1 cellular context compared by ENCODE assay signal in the genomic region with DNA sequence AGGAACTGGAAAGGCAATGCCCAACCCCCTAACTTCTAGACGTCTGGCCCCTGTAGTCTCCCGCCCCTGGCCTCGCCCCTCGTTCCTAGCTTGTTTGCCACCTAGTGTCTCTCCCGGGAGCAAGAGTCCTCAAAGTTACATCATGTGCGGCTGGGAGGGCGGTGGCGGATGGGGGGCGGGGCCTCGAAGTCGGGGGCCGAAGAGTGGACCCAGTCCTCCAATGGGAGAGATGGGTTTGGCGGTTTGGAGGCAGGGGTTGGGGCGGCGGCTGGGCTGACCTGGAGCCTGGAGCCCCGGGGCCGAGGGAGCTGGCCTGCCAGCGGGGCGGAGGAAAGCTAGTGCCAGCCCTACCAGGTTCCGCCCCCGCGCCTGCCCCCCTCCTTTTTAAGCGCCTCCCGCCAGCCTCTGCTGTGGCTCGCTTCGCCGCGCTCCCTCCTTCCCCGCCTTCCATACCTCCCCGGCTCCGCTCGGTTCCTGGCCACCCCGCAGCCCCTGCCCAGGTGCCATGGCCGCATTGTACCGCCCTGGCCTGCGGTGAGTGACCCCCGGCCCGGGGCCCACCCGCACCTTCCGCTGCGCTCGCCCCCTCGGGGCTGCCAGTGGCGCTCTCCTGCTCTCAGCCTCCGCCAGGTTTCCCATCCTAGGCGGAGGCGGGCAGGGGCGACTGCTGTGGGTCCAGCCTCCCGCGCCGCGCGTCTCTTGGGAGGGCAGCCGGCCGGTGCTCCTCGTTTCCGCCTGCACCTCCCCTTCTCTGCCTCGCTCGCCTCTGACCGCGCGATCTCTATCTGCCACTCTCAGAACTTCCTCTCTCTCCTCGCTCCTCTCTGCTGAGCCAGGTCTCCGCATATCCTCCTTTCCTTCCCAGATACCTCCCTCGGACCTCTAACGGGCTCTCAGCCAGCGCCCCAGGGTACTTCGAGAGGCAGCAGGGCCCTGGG.
A peak's percentile ranks its signal among the peaks of the same experiment; 100 is the strongest.
TF ChIP-seq lines count a peak whose summit lies in the region.

A gene (plus strand): TSS at position 411 of the 938 bp plus-strand sequence. CDS start 95 bp downstream, at position 506.

TF ChIP-seq in HEK293, 187 proteins besides CTCF, POLR2A, EP300 and RAD21 (continued from another document):
- TF ChIP-seq, protein P1, sequence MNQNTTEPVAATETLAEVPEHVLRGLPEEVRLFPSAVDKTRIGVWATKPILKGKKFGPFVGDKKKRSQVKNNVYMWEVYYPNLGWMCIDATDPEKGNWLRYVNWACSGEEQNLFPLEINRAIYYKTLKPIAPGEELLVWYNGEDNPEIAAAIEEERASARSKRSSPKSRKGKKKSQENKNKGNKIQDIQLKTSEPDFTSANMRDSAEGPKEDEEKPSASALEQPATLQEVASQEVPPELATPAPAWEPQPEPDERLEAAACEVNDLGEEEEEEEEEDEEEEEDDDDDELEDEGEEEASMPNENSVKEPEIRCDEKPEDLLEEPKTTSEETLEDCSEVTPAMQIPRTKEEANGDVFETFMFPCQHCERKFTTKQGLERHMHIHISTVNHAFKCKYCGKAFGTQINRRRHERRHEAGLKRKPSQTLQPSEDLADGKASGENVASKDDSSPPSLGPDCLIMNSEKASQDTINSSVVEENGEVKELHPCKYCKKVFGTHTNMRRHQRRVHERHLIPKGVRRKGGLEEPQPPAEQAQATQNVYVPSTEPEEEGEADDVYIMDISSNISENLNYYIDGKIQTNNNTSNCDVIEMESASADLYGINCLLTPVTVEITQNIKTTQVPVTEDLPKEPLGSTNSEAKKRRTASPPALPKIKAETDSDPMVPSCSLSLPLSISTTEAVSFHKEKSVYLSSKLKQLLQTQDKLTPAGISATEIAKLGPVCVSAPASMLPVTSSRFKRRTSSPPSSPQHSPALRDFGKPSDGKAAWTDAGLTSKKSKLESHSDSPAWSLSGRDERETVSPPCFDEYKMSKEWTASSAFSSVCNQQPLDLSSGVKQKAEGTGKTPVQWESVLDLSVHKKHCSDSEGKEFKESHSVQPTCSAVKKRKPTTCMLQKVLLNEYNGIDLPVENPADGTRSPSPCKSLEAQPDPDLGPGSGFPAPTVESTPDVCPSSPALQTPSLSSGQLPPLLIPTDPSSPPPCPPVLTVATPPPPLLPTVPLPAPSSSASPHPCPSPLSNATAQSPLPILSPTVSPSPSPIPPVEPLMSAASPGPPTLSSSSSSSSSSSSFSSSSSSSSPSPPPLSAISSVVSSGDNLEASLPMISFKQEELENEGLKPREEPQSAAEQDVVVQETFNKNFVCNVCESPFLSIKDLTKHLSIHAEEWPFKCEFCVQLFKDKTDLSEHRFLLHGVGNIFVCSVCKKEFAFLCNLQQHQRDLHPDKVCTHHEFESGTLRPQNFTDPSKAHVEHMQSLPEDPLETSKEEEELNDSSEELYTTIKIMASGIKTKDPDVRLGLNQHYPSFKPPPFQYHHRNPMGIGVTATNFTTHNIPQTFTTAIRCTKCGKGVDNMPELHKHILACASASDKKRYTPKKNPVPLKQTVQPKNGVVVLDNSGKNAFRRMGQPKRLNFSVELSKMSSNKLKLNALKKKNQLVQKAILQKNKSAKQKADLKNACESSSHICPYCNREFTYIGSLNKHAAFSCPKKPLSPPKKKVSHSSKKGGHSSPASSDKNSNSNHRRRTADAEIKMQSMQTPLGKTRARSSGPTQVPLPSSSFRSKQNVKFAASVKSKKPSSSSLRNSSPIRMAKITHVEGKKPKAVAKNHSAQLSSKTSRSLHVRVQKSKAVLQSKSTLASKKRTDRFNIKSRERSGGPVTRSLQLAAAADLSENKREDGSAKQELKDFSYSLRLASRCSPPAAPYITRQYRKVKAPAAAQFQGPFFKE (tag by site-specific recombination; IDR thresholded peaks at IDR 0.05; ENCODE audit: borderline replicate concordance), result no peak
- TF ChIP-seq ZSCAN30 (tag by site-specific recombination; IDR thresholded peaks at IDR 0.05), result peak; percentile 73
- TF ChIP-seq ZNF366 (tag by site-specific recombination; conservative IDR thresholded peaks at IDR 0.05), result peak; percentile 96
- TF ChIP-seq ZNF660 (tag by site-specific recombination; IDR thresholded peaks at IDR 0.05), result no peak
- TF ChIP-seq GLI4 (tag by site-specific recombination; IDR thresholded peaks at IDR 0.05), result no peak
- no peak for TF ChIP-seq ZNF19 (tag by site-specific recombination; IDR thresholded peaks at IDR 0.05; ENCODE audit: low read depth)
- TF ChIP-seq, protein P2, sequence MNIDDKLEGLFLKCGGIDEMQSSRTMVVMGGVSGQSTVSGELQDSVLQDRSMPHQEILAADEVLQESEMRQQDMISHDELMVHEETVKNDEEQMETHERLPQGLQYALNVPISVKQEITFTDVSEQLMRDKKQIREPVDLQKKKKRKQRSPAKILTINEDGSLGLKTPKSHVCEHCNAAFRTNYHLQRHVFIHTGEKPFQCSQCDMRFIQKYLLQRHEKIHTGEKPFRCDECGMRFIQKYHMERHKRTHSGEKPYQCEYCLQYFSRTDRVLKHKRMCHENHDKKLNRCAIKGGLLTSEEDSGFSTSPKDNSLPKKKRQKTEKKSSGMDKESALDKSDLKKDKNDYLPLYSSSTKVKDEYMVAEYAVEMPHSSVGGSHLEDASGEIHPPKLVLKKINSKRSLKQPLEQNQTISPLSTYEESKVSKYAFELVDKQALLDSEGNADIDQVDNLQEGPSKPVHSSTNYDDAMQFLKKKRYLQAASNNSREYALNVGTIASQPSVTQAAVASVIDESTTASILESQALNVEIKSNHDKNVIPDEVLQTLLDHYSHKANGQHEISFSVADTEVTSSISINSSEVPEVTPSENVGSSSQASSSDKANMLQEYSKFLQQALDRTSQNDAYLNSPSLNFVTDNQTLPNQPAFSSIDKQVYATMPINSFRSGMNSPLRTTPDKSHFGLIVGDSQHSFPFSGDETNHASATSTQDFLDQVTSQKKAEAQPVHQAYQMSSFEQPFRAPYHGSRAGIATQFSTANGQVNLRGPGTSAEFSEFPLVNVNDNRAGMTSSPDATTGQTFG (tag by site-specific recombination; IDR thresholded peaks at IDR 0.05; ENCODE audit: borderline replicate concordance), result no peak
- peak; percentile 62 for TF ChIP-seq ZIC2 (tag by site-specific recombination; IDR thresholded peaks at IDR 0.05)
- TF ChIP-seq ZNF600 (tag by site-specific recombination; IDR thresholded peaks at IDR 0.05), result peak; percentile 81
- TF ChIP-seq GFI1B (tag by site-specific recombination; IDR thresholded peaks at IDR 0.05), result no peak
- TF ChIP-seq, protein P3, sequence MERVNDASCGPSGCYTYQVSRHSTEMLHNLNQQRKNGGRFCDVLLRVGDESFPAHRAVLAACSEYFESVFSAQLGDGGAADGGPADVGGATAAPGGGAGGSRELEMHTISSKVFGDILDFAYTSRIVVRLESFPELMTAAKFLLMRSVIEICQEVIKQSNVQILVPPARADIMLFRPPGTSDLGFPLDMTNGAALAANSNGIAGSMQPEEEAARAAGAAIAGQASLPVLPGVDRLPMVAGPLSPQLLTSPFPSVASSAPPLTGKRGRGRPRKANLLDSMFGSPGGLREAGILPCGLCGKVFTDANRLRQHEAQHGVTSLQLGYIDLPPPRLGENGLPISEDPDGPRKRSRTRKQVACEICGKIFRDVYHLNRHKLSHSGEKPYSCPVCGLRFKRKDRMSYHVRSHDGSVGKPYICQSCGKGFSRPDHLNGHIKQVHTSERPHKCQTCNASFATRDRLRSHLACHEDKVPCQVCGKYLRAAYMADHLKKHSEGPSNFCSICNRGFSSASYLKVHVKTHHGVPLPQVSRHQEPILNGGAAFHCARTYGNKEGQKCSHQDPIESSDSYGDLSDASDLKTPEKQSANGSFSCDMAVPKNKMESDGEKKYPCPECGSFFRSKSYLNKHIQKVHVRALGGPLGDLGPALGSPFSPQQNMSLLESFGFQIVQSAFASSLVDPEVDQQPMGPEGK (tag by site-specific recombination; IDR thresholded peaks at IDR 0.05), result peak; percentile 99
- no peak for TF ChIP-seq ZNF184 (tag by site-specific recombination; IDR thresholded peaks at IDR 0.05)
- peak; percentile 90 for TF ChIP-seq EGR2 (tag by site-specific recombination; IDR thresholded peaks at IDR 0.05; ENCODE audit: low read depth)
- no peak for TF ChIP-seq ZNF626 (tag by site-specific recombination; IDR thresholded peaks at IDR 0.05)
- TF ChIP-seq ZNF768 (tag by site-specific recombination; IDR thresholded peaks at IDR 0.05), result no peak
- 0 out of 2 replicates have a peak, but pooled peaks have one; percentile 68 for TF ChIP-seq ZBTB1 (tag by site-specific recombination; IDR thresholded peaks at IDR 0.05)
- TF ChIP-seq SETDB1 (IDR thresholded peaks at IDR 0.05; ENCODE audit: insufficient read length, low read length), result no peak
- 0 out of 2 replicates have a peak, but pooled peaks have one; percentile 27 for TF ChIP-seq ZNF423 (tag by site-specific recombination; IDR thresholded peaks at IDR 0.05)
- no peak for TF ChIP-seq ZNF670 (tag by site-specific recombination; IDR thresholded peaks at IDR 0.05; ENCODE audit: low read depth)
- TF ChIP-seq ZFP41 (tag by site-specific recombination; IDR thresholded peaks at IDR 0.05; ENCODE audit: borderline replicate concordance), result no peak
- TF ChIP-seq ZNF174 (tag by site-specific recombination; IDR thresholded peaks at IDR 0.05), result no peak
- peak; percentile 39; the same call in 1 of the 2 replicates for TF ChIP-seq ZNF394 (tag by site-specific recombination; IDR thresholded peaks at IDR 0.05; ENCODE audit: borderline replicate concordance)
- TF ChIP-seq, protein P4, sequence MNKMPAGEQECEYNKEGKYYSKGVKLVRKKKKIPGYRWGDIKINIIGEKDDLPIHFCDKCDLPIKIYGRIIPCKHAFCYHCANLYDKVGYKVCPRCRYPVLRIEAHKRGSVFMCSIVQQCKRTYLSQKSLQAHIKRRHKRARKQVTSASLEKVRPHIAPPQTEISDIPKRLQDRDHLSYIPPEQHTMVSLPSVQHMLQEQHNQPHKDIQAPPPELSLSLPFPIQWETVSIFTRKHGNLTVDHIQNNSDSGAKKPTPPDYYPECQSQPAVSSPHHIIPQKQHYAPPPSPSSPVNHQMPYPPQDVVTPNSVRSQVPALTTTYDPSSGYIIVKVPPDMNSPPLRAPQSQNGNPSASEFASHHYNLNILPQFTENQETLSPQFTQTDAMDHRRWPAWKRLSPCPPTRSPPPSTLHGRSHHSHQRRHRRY (tag by site-specific recombination; IDR thresholded peaks at IDR 0.05), result no peak
- no peak for TF ChIP-seq ZSCAN16 (tag by site-specific recombination; IDR thresholded peaks at IDR 0.05)
- TF ChIP-seq, protein P5, sequence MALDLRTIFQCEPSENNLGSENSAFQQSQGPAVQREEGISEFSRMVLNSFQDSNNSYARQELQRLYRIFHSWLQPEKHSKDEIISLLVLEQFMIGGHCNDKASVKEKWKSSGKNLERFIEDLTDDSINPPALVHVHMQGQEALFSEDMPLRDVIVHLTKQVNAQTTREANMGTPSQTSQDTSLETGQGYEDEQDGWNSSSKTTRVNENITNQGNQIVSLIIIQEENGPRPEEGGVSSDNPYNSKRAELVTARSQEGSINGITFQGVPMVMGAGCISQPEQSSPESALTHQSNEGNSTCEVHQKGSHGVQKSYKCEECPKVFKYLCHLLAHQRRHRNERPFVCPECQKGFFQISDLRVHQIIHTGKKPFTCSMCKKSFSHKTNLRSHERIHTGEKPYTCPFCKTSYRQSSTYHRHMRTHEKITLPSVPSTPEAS (tag by site-specific recombination; IDR thresholded peaks at IDR 0.05), result no peak
- TF ChIP-seq, protein P6, sequence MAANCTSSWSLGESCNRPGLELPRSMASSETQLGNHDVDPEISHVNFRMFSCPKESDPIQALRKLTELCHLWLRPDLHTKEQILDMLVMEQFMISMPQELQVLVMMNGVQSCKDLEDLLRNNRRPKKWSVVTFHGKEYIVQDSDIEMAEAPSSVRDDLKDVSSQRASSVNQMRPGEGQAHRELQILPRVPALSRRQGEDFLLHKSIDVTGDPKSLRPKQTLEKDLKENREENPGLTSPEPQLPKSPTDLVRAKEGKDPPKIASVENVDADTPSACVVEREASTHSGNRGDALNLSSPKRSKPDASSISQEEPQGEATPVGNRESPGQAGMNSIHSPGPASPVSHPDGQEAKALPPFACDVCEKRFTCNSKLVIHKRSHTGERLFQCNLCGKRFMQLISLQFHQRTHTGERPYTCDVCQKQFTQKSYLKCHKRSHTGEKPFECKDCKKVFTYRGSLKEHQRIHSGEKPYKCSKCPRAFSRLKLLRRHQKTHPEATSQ (tag by site-specific recombination; IDR thresholded peaks at IDR 0.05), result 0 out of 2 replicates have a peak, but pooled peaks have one; percentile 62
- TF ChIP-seq, protein P7, sequence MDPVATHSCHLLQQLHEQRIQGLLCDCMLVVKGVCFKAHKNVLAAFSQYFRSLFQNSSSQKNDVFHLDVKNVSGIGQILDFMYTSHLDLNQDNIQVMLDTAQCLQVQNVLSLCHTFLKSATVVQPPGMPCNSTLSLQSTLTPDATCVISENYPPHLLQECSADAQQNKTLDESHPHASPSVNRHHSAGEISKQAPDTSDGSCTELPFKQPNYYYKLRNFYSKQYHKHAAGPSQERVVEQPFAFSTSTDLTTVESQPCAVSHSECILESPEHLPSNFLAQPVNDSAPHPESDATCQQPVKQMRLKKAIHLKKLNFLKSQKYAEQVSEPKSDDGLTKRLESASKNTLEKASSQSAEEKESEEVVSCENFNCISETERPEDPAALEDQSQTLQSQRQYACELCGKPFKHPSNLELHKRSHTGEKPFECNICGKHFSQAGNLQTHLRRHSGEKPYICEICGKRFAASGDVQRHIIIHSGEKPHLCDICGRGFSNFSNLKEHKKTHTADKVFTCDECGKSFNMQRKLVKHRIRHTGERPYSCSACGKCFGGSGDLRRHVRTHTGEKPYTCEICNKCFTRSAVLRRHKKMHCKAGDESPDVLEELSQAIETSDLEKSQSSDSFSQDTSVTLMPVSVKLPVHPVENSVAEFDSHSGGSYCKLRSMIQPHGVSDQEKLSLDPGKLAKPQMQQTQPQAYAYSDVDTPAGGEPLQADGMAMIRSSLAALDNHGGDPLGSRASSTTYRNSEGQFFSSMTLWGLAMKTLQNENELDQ (tag by site-specific recombination; IDR thresholded peaks at IDR 0.05; ENCODE audit: low read depth), result no peak
